13 cellular contexts compared by ENCODE assay signal in the genomic region with DNA sequence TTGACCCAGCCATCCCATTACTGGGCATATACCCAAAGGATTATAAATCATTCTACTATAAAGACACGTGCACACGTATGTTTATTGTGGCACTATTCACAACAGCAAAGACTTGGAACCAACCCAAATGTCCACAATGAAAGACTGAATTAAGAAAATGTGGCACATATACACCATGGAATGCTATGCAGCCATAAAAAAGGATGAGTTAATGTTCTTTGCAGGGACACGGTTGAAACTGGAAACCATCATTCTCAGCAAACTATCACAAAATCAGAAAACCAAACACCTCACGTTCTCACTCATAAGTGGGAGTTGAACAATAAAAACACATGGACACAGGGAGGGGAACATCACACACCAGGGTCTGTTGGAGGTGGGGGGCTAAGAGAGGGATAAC. TPM values are rescaled to one million over a fixed set of nuclear protein-coding genes. Genes with fewer than 3 reads are reported as not detected.
"Had no signal": no experiment of that assay in that cellular context is flagged by ENCODE, and none has a peak within 500 bp of the region (broad histone marks: within the 10 kb centered on the region; RNA-seq: fewer than 3 reads in every experiment).

No MANE protein-coding gene starts in this region.

RNA-seq across cellular contexts. Expression of gene ADGRF1, which starts 47.3 kb away (rescaled TPM):
- total RNA-seq: activated naive CD4-positive, alpha-beta T cell treated with anti-CD3 and anti-CD28 coated beads for 36 hours; activated naive CD4-positive, alpha-beta T cell treated with anti-CD3 and anti-CD28 coated beads, Interleukin-2, amount 50 U/mL, for 72 hours; activated naive CD8-positive, alpha-beta T cell treated with anti-CD3 and anti-CD28 coated beads for 36 hours; activated naive CD8-positive, alpha-beta T cell treated with anti-CD3 and anti-CD28 coated beads, Interleukin-2, amount 10 ng/mL, durations not matched to agents 7 days and 5 days; activated T-cell treated with anti-CD3 and anti-CD28 coated beads, Interleukin-2, amount 50 U/mL, for 72 hours; activated T-helper 1 cell treated with anti-CD3 and anti-CD28 coated beads, Interleukin-12 subunit alpha, Interleukin-12 subunit beta, Interleukin-2, Interleukin-4 antibody, amounts not matched to agents 30 ng/mL and 10 ng/mL and 1 ng/mL, durations not matched to agents 14 hours and 24 hours and 36 hours; activated T-helper 17 cell treated with anti-CD3 and anti-CD28 coated beads, Interleukin-2, amount 50 U/mL, for 72 hours; activated T-helper 2 cell treated with anti-CD3 and anti-CD28 coated beads, Interferon-gamma antibody, Interleukin-2, Interleukin-4, amounts not matched to agents 10 μg/mL and 5 μg/mL and 100 μg/mL, durations not matched to agents 14 hours and 24 hours and 36 hours; aorta; ascending aorta; cardiac muscle cell; cardiac septum; chondrocyte had no signal
- polyA plus RNA-seq: aorta, cardiac muscle cell had no signal
